ENCODE assay signal across 12 cellular contexts in genomic region chr9:124000161-124000783, GRCh38. TPM values are rescaled to one million over a fixed set of nuclear protein-coding genes. Genes with fewer than 3 reads are reported as not detected.
A peak's percentile ranks its signal among the peaks of the same experiment; 100 is the strongest.
DNase-seq lines count a peak whose midpoint lies in the region; ATAC-seq and TF ChIP-seq lines count a peak whose summit lies in the region.
"Had no signal": no experiment of that assay in that cellular context is flagged by ENCODE, and none has a peak within 500 bp of the region (broad histone marks: within the 10 kb centered on the region; RNA-seq: fewer than 3 reads in every experiment).

No MANE protein-coding gene starts in this region.

- no peak overlapping the region for H3K27ac ChIP-seq in CD4-positive, alpha-beta memory T cell (ENCODE audit: low read depth, low read length)
- H3K27ac ChIP-seq in RWPE1 (no peak overlapping the region), transverse colon (no peak overlapping the region)

- peaks cover 44% of the 10 kb centered on the region for H3K27me3 ChIP-seq in CD4-positive, alpha-beta memory T cell (ENCODE audit: insufficient read depth, low read length)
- peaks cover 97% of the 10 kb centered on the region for H3K27me3 ChIP-seq in transverse colon

- peaks cover 78 to 79% of the 10 kb centered on the region in 2 donors for H3K27me3 Mint-ChIP-seq in CD4-positive, alpha-beta memory T cell
- peaks cover 86% of the 10 kb centered on the region for H3K27me3 Mint-ChIP-seq in activated T-helper 2 cell treated with anti-CD3 and anti-CD28 coated beads, Interferon-gamma antibody, Interleukin-2, Interleukin-4, amounts not matched to agents 10 μg/mL and 5 μg/mL and 100 μg/mL, durations not matched to agents 14 hours and 24 hours and 36 hours (ENCODE audit: low read depth)
- peaks cover 92% of the 10 kb centered on the region for H3K27me3 Mint-ChIP-seq in mesothelial cell of epicardium (ENCODE audit: low read depth)

- ATAC-seq in GM18519 (IDR thresholded peaks at IDR 0.05; ENCODE audit: low FRiP score, unreplicated experiment), result no peak
- ATAC-seq: Right ventricle myocardium inferior had no signal

- intact Hi-C loops in CD4-positive, alpha-beta memory T cell (cut with micrococcal nuclease), result no loop called here
- intact Hi-C loops in activated T-helper 2 cell treated with anti-CD3 and anti-CD28 coated beads, Interferon-gamma antibody, Interleukin-2, Interleukin-4, amounts not matched to agents 10 μg/mL and 5 μg/mL and 100 μg/mL, durations not matched to agents 14 hours and 24 hours and 36 hours (cut with micrococcal nuclease), result loop anchor here (5.0 kb wide), 1 partner anchor 458 kb away; no protein-coding TSS in a partner anchor
- intact Hi-C loops in transverse colon (cut with DNase I; ENCODE audit: low total_unique reads), result no loop called here

- H3K4me3 ChIP-seq in CD4-positive, alpha-beta memory T cell (ENCODE audit: low read length in 2 of 2), result no peak overlapping the region
- H3K4me3 ChIP-seq in GM08714 (ENCODE audit: low read length), result peak overlapping the region; percentile 54; the same call in 1 of the 2 replicates
- peak overlapping the region in 1 of 4 donors; percentile 12 for H3K4me3 ChIP-seq in transverse colon

- H3K36me3 Mint-ChIP-seq in CD4-positive, alpha-beta memory T cell, result no peaks in the 10 kb centered on the region
- peaks cover 4% of the 10 kb centered on the region for H3K36me3 Mint-ChIP-seq in activated T-helper 2 cell treated with anti-CD3 and anti-CD28 coated beads, Interferon-gamma antibody, Interleukin-2, Interleukin-4, amounts not matched to agents 10 μg/mL and 5 μg/mL and 100 μg/mL, durations not matched to agents 14 hours and 24 hours and 36 hours (ENCODE audit: low read depth)
- no peaks in the 10 kb centered on the region for H3K36me3 Mint-ChIP-seq in mesothelial cell of epicardium

- no peak for TF ChIP-seq EP300 in transverse colon (IDR thresholded peaks at IDR 0.05; ENCODE audit: low read depth)

- no peak for DNase-seq in CD4-positive, alpha-beta memory T cell
- DNase-seq in activated T-helper 2 cell treated with anti-CD3 and anti-CD28 coated beads, Interferon-gamma antibody, Interleukin-2, Interleukin-4, amounts not matched to agents 10 μg/mL and 5 μg/mL and 100 μg/mL, durations not matched to agents 14 hours and 24 hours and 36 hours (ENCODE audit: low spot score), result no peak
- no peak for DNase-seq in mesothelial cell of epicardium (ENCODE audit: low spot score in 2 of 2, unreplicated experiment in 2 of 2)
- no peak for DNase-seq in RWPE1 (ENCODE audit: low spot score)
- no peak for DNase-seq in transverse colon
- DNase-seq: cortex of kidney, hypothalamus, MM.1S, occipital lobe had no signal

- CTCF ChIA-PET in CD4-positive, alpha-beta memory T cell (lab: Charles Lee; ENCODE audit: partially characterized antibody), result no interaction called here
- CTCF ChIA-PET in RWPE1 (lab: Yijun Ruan, JAX), result no interaction called here

- no peak for TF ChIP-seq POLR2A in transverse colon (IDR thresholded peaks at IDR 0.05)

- peaks cover 0 to 3% (median 0%) of the 10 kb centered on the region in 8 donors for H3K9me3 Mint-ChIP-seq in CD4-positive, alpha-beta memory T cell
- H3K9me3 Mint-ChIP-seq in activated T-helper 2 cell treated with anti-CD3 and anti-CD28 coated beads, Interferon-gamma antibody, Interleukin-2, Interleukin-4, amounts not matched to agents 10 μg/mL and 5 μg/mL and 100 μg/mL, durations not matched to agents 14 hours and 24 hours and 36 hours, result no peaks in the 10 kb centered on the region
- H3K9me3 Mint-ChIP-seq in mesothelial cell of epicardium, result no peaks in the 10 kb centered on the region

- H3K4me1 Mint-ChIP-seq in CD4-positive, alpha-beta memory T cell, result peaks cover 21 to 35% (median 26%) of the 10 kb centered on the region in 4 donors
- H3K4me1 Mint-ChIP-seq in activated T-helper 2 cell treated with anti-CD3 and anti-CD28 coated beads, Interferon-gamma antibody, Interleukin-2, Interleukin-4, amounts not matched to agents 10 μg/mL and 5 μg/mL and 100 μg/mL, durations not matched to agents 14 hours and 24 hours and 36 hours (ENCODE audit: low read depth), result peaks cover 20% of the 10 kb centered on the region
- peaks cover 20% of the 10 kb centered on the region for H3K4me1 Mint-ChIP-seq in mesothelial cell of epicardium

- H3K4me3 Mint-ChIP-seq in CD4-positive, alpha-beta memory T cell, result peak overlapping the region; percentile 57 to 82 (median 64)
- peak overlapping the region; percentile 37 for H3K4me3 Mint-ChIP-seq in activated T-helper 2 cell treated with anti-CD3 and anti-CD28 coated beads, Interferon-gamma antibody, Interleukin-2, Interleukin-4, amounts not matched to agents 10 μg/mL and 5 μg/mL and 100 μg/mL, durations not matched to agents 14 hours and 24 hours and 36 hours (ENCODE audit: low read depth)
- peak overlapping the region; percentile 57 for H3K4me3 Mint-ChIP-seq in mesothelial cell of epicardium

- in situ Hi-C loops in transverse colon (cut with MboI; ENCODE audit: low pct_ligation_motif_present in 1 of 4, low pct_unique_long_range_greater_than_20kb in 1 of 4, low sequenced_read_pairs in 3 of 4), result no loop called here

- TF ChIP-seq CTCF in mesothelial cell of epicardium (IDR thresholded peaks at IDR 0.05; ENCODE audit: unreplicated experiment), result no peak
- TF ChIP-seq CTCF in RWPE1 (conservative IDR thresholded peaks at IDR 0.05; ENCODE audit: low read depth), result no peak
- TF ChIP-seq CTCF in transverse colon (IDR thresholded peaks at IDR 0.05), result no peak

- peaks cover 32% of the 10 kb centered on the region for H3K4me1 ChIP-seq in CD4-positive, alpha-beta memory T cell (ENCODE audit: insufficient read depth, low read length)
- H3K4me1 ChIP-seq in transverse colon, result peaks cover 0 to 29% (median 16%) of the 10 kb centered on the region in 4 donors

- no peaks in the 10 kb centered on the region for H3K9me3 ChIP-seq in CD4-positive, alpha-beta memory T cell (ENCODE audit: control insufficient read depth in 1 of 2, low read length in 2 of 2)
- H3K9me3 ChIP-seq in transverse colon, result no peaks in the 10 kb centered on the region

- no peaks in the 10 kb centered on the region for H3K36me3 ChIP-seq in CD4-positive, alpha-beta memory T cell (ENCODE audit: insufficient read depth, low read length)
- no peaks in the 10 kb centered on the region for H3K36me3 ChIP-seq in transverse colon

- H3K27ac Mint-ChIP-seq in CD4-positive, alpha-beta memory T cell, result no peak overlapping the region
- no peak overlapping the region for H3K27ac Mint-ChIP-seq in activated T-helper 2 cell treated with anti-CD3 and anti-CD28 coated beads, Interferon-gamma antibody, Interleukin-2, Interleukin-4, amounts not matched to agents 10 μg/mL and 5 μg/mL and 100 μg/mL, durations not matched to agents 14 hours and 24 hours and 36 hours
- H3K27ac Mint-ChIP-seq in mesothelial cell of epicardium, result no peak overlapping the region

- POLR2A ChIA-PET in CD4-positive, alpha-beta memory T cell (lab: Charles Lee; ENCODE audit: partially characterized antibody), result no interaction called here
- POLR2A ChIA-PET in RWPE1 (lab: Yijun Ruan, JAX; ENCODE audit: low non-redundant PET), result no interaction called here

- 0 to 7% methylated on average over 1 to 7 of the region's 35 CpGs for WGBS in transverse colon (ENCODE audit: low coverage in 1 of 2), 2 donors

RNA-seq across cellular contexts. Expression of gene LHX2, which starts 11.3 kb away (rescaled TPM):
- total RNA-seq in CD4-positive, alpha-beta memory T cell, result not detected
- polyA plus RNA-seq in CD4-positive, alpha-beta memory T cell, result not detected
- total RNA-seq in activated T-helper 2 cell treated with anti-CD3 and anti-CD28 coated beads, Interferon-gamma antibody, Interleukin-2, Interleukin-4, amounts not matched to agents 10 μg/mL and 5 μg/mL and 100 μg/mL, durations not matched to agents 14 hours and 24 hours and 36 hours, result not detected in 2 replicates
- not detected in 3 replicates for total RNA-seq in mesothelial cell of epicardium
- total RNA-seq in transverse colon, result not detected
- total RNA-seq: Right ventricle myocardium inferior had no signal
